ENCODE assay signal across 25 cellular contexts in the genomic region with DNA sequence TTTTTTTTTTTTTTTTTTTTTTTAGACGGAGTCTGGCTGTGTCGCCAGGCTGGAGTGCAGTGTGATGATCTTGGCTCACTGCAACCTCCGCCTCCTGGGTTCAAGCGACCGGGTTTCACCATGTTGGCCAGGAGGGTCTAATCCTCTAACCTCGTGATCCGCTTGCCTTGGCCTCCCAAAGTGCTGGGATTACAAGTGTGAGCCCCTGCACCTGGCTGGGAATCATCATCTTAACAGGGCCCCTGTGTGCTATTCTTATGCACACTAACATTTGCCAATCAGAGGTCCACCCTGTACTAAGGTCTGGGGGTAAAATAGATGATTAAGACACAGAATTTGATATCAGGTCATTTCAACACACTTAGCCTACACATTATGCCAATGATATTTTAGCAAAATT.
"Had no signal": no experiment of that assay in that cellular context is flagged by ENCODE, and none has a peak within 500 bp of the region (broad histone marks: within the 10 kb centered on the region; RNA-seq: fewer than 3 reads in every experiment).

No MANE protein-coding gene starts in this region.

- ATAC-seq: mucosa of descending colon; naive thymus-derived CD4-positive, alpha-beta T cell; natural killer cell treated with Interleukin-12 subunit alpha and Interleukin-12 subunit beta and Interleukin-15 and Interleukin-18, amount 100 ng/mL, for 72 hours; right cardiac atrium; sciatic nerve; stimulated activated naive B cell treated with anti-CD40 and anti-IgM and Interleukin-4, amounts not matched to agents 10 μg/mL and 1 μg/mL and 100 μg/mL, for 72 hours; stimulated activated naive CD8-positive, alpha-beta T cell treated with anti-CD3 and anti-CD28 coated beads, Interleukin-15, Interleukin-2, amounts not matched to agents 100 U/mL and 50 U/mL, for 24 hours had no signal

- H3K36me3 Mint-ChIP-seq: naive thymus-derived CD4-positive, alpha-beta T cell; natural killer cell treated with Interleukin-12 subunit alpha and Interleukin-12 subunit beta and Interleukin-15 and Interleukin-18, amount 100 ng/mL, for 72 hours; stimulated activated naive B cell treated with anti-CD40 and anti-IgM and Interleukin-4, amounts not matched to agents 10 μg/mL and 1 μg/mL and 100 μg/mL, for 72 hours had no signal

- H3K36me3 ChIP-seq: left ventricle myocardium inferior, ovary, stomach, thyroid gland, transverse colon, upper lobe of left lung, vagina had no signal

- DNase-seq: immature natural killer cell; left ventricle myocardium inferior; midbrain; mucosa of descending colon; naive thymus-derived CD4-positive, alpha-beta T cell; ovary; retina; right cardiac atrium; stimulated activated CD4-positive, alpha-beta T cell treated with anti-CD3 and anti-CD28 coated beads, Interleukin-12 subunit alpha, Interleukin-12 subunit beta, amount 100 ng/mL, for 4 hours; stimulated activated CD4-positive, alpha-beta T cell treated with anti-CD3 and anti-CD28 coated beads, Interleukin-15, amount 100 ng/mL, for 24 hours; stimulated activated CD4-positive, alpha-beta T cell treated with anti-CD3 and anti-CD28 coated beads, Interleukin-2, amount 100 ng/mL, for 24 hours; stimulated activated CD4-positive, alpha-beta T cell treated with anti-CD3 and anti-CD28 coated beads, Interleukin-4, amount 100 ng/mL, for 1 hour; stimulated activated naive B cell treated with anti-CD40 and anti-IgM and Interleukin-4, amounts not matched to agents 10 μg/mL and 1 μg/mL and 100 μg/mL, for 72 hours; stimulated activated naive CD8-positive, alpha-beta T cell treated with anti-CD3 and anti-CD28 coated beads, Interleukin-15, Interleukin-2, amounts not matched to agents 100 U/mL and 50 U/mL, for 24 hours; stomach; testis; thyroid gland; transverse colon; upper lobe of left lung had no signal

- H3K27ac Mint-ChIP-seq: immature natural killer cell; naive thymus-derived CD4-positive, alpha-beta T cell; natural killer cell treated with Interleukin-12 subunit alpha and Interleukin-12 subunit beta and Interleukin-15 and Interleukin-18, amount 100 ng/mL, for 72 hours; progenitor cell of endocrine pancreas; stimulated activated naive B cell treated with anti-CD40 and anti-IgM and Interleukin-4, amounts not matched to agents 10 μg/mL and 1 μg/mL and 100 μg/mL, for 72 hours had no signal

- H3K9me3 ChIP-seq: left ventricle myocardium inferior, mucosa of descending colon, ovary, stomach, testis, thyroid gland, transverse colon, upper lobe of left lung, vagina had no signal

- H3K27me3 Mint-ChIP-seq: natural killer cell treated with Interleukin-12 subunit alpha and Interleukin-12 subunit beta and Interleukin-15 and Interleukin-18, amount 100 ng/mL, for 72 hours; stimulated activated naive B cell treated with anti-CD40 and anti-IgM and Interleukin-4, amounts not matched to agents 10 μg/mL and 1 μg/mL and 100 μg/mL, for 72 hours had no signal

- H3K27ac ChIP-seq: left ventricle myocardium inferior, ovary, skin epidermis, stomach, testis, thyroid gland, transverse colon, upper lobe of left lung, vagina had no signal

- H3K9me3 Mint-ChIP-seq: stimulated activated naive B cell treated with anti-CD40 and anti-IgM and Interleukin-4, amounts not matched to agents 10 μg/mL and 1 μg/mL and 100 μg/mL, for 72 hours had no signal

- H3K27me3 ChIP-seq: ovary, stomach, testis, thyroid gland, transverse colon, upper lobe of left lung, vagina had no signal

- H3K4me3 Mint-ChIP-seq: immature natural killer cell; naive thymus-derived CD4-positive, alpha-beta T cell; natural killer cell treated with Interleukin-12 subunit alpha and Interleukin-12 subunit beta and Interleukin-15 and Interleukin-18, amount 100 ng/mL, for 72 hours; stimulated activated naive B cell treated with anti-CD40 and anti-IgM and Interleukin-4, amounts not matched to agents 10 μg/mL and 1 μg/mL and 100 μg/mL, for 72 hours had no signal

- H3K4me3 ChIP-seq: left ventricle myocardium inferior, lung, mucosa of descending colon, ovary, skin epidermis, stomach, testis, thyroid gland, transverse colon, upper lobe of left lung, vagina had no signal

- H3K4me1 ChIP-seq: left ventricle myocardium inferior, stomach, testis, thyroid gland, upper lobe of left lung, vagina had no signal

- H3K4me1 Mint-ChIP-seq: immature natural killer cell; naive thymus-derived CD4-positive, alpha-beta T cell; stimulated activated naive B cell treated with anti-CD40 and anti-IgM and Interleukin-4, amounts not matched to agents 10 μg/mL and 1 μg/mL and 100 μg/mL, for 72 hours had no signal
